15 cellular contexts compared by ENCODE assay signal in the genomic region with DNA sequence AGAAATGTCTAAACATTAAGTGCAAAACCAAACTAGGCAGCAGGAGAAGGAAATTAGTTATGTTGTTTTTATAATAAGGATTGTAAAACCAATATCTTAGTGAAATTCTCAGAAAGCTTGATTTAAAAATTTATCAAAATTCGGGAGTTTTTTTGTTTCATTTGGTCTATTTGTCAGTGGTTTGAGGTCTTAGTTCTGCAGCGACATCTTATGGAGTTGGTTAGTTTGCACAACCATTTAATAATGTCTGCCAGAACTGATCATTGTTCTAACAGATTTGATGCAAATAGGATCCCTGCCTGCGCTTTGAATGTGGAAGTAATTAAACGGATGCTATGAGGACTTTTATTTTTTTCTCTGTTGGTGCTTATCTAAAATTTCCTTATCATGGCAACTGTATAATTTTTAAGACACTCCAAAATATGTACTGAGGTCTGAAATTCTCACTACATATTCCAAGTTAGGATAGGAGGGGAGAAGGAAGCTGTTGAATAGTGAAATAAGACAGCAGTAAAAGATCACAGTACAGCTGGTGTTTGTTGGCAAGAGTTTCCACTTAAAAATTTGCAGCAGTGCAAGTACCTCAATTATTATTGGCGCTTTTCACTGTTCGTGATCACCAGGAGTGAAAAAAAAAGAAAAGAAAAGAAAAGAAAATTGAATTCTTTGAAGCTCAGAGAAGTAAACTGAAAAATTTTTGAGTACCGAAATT.
DNase-seq lines count a peak whose midpoint lies in the region; ATAC-seq and TF ChIP-seq lines count a peak whose summit lies in the region.
"Had no signal": no experiment of that assay in that cellular context is flagged by ENCODE, and none has a peak within 500 bp of the region (broad histone marks: within the 10 kb centered on the region; RNA-seq: fewer than 3 reads in every experiment).

No MANE protein-coding gene starts in this region.

- no peaks in the 10 kb centered on the region for H3K36me3 ChIP-seq in BJ (ENCODE audit: control insufficient read depth, insufficient read depth, low read length)
- H3K36me3 ChIP-seq in IMR-90 (ENCODE audit: control insufficient read depth, insufficient read depth, low read length) = no peaks in the 10 kb centered on the region
- H3K36me3 ChIP-seq: ascending aorta, neural progenitor cell, Peyer's patch had no signal

- POLR2A ChIA-PET in BJ (lab: Charles Lee) = no interaction called here
- POLR2A ChIA-PET in IMR-90 (lab: Charles Lee; ENCODE audit: unreplicated experiment) = no interaction called here

- TF ChIP-seq CTCF in BJ (IDR thresholded peaks at IDR 0.05; ENCODE audit: insufficient read depth, low read depth, low read length) (peak; percentile 39; the same call in 1 of the 2 replicates), IMR-90 (conservative IDR thresholded peaks at IDR 0.05; ENCODE audit: low read depth, low read length) (0 out of 2 replicates have a peak, but pooled peaks have one; percentile 4), VCaP (conservative IDR thresholded peaks at IDR 0.05) (peak; percentile 41)

- ATAC-seq in IMR-90 (ENCODE audit: low read depth) (no peak), HG02798 (IDR thresholded peaks at IDR 0.05; ENCODE audit: poor library complexity, unreplicated experiment) (no peak), GM18861 (IDR thresholded peaks at IDR 0.05; ENCODE audit: unreplicated experiment) (no peak)
- ATAC-seq: esophagus mucosa; HCT116; stimulated activated memory B cell treated with anti-CD40 and anti-IgM and Interleukin-4, amounts not matched to agents 10 μg/mL and 1 μg/mL and 100 μg/mL, for 72 hours had no signal

- no peaks in the 10 kb centered on the region for H3K79me1 ChIP-seq in IMR-90 (ENCODE audit: low read depth in 1 of 2, low read length in 2 of 2)

- H2AK5ac ChIP-seq in IMR-90 (ENCODE audit: low read depth, low read length) = no peak overlapping the region

- no peak for TF ChIP-seq RAD21 in IMR-90 (IDR thresholded peaks at IDR 0.05; ENCODE audit: low read length)

- no peaks in the 10 kb centered on the region for H3K9me1 ChIP-seq in IMR-90 (ENCODE audit: insufficient read depth, low read length)

- no peak overlapping the region for H2BK15ac ChIP-seq in IMR-90 (ENCODE audit: low read depth, low read length)

- H4K91ac ChIP-seq in IMR-90 (ENCODE audit: insufficient read depth, low read depth, low read length) = no peak overlapping the region

- TF ChIP-seq POLR2A in IMR-90 (IDR thresholded peaks at IDR 0.05; ENCODE audit: low read depth, low read length) = no peak

- in situ Hi-C loops in IMR-90 (cut with MboI; ENCODE audit: low sequenced_read_pairs) = no loop called here

- DNase-seq in BJ (ENCODE audit: low read depth) = no peak
- DNase-seq in IMR-90 = no peak
- peak; percentile 40 for DNase-seq in medulla oblongata (ENCODE audit: extremely low spot score)
- no peak for DNase-seq in HUDEP-2 (lab: John Stamatoyannopoulos, UW; ENCODE audit: unreplicated experiment in 76 of 76)
- DNase-seq in DMS153 (lab: John Stamatoyannopoulos, UW) = no peak
- DNase-seq: MV-4-11, Peyer's patch had no signal

- BruUV-seq in IMR-90 (replicated peaks; lab: Mats Ljungman, UMichigan) = no TSS peak

- H3K23ac ChIP-seq in IMR-90 (ENCODE audit: low read depth, low read length) = no peak overlapping the region

- intact Hi-C loops in IMR-90 (cut with micrococcal nuclease) = no loop called here

- no peak overlapping the region for H2BK20ac ChIP-seq in IMR-90 (ENCODE audit: low read depth, low read length)

- H3K27me3 ChIP-seq in BJ (ENCODE audit: control insufficient read depth, insufficient read depth, low read length) = no peaks in the 10 kb centered on the region
- no peaks in the 10 kb centered on the region for H3K27me3 ChIP-seq in IMR-90 (ENCODE audit: control insufficient read depth, insufficient read depth, low read length)
- H3K27me3 ChIP-seq: ascending aorta, neural progenitor cell, Peyer's patch had no signal

- H3K27ac ChIP-seq in IMR-90 (ENCODE audit: insufficient read depth, low read length) (no peak overlapping the region), VCaP (no peak overlapping the region)
- H3K27ac ChIP-seq: ascending aorta, neural progenitor cell, Peyer's patch had no signal

- H4K5ac ChIP-seq in IMR-90 (ENCODE audit: low read depth, low read length) = no peak overlapping the region

- no peak overlapping the region for H2AK9ac ChIP-seq in IMR-90 (replicated peaks; ENCODE audit: low read depth, low read length, poor library complexity)

- WGBS in IMR-90 (ENCODE audit: extremely low coverage in 2 of 2, insufficient read length in 1 of 2), 2 experiments = no CpG with 5 or more reads among the region's 7 CpGs

- CTCF ChIA-PET in BJ (lab: Yijun Ruan, JAX) = interaction anchor here (0.6 to 1.1 kb wide), 2 partner anchors 10 to 677 kb away, joined by 3 read pairs; no protein-coding TSS in a partner anchor
- CTCF ChIA-PET in IMR-90 (lab: Yijun Ruan, JAX) = no interaction called here

- H3K4me3 ChIP-seq in BJ (ENCODE audit: low read depth, low read length) = no peak overlapping the region
- H3K4me3 ChIP-seq in IMR-90 (ENCODE audit: insufficient read depth, low read depth, low read length) = no peak overlapping the region
- H3K4me3 ChIP-seq: ascending aorta, neural progenitor cell, Peyer's patch had no signal

- no peak overlapping the region for H3K9ac ChIP-seq in IMR-90 (ENCODE audit: low read depth, low read length)
- H3K9ac ChIP-seq: neural progenitor cell had no signal

- H2BK5ac ChIP-seq in IMR-90 (ENCODE audit: low read depth, low read length, poor library complexity, severe bottlenecking) = no peak overlapping the region

- H3K9me3 ChIP-seq in IMR-90 (ENCODE audit: control insufficient read depth, insufficient read depth, low read length) = no peaks in the 10 kb centered on the region
- H3K9me3 ChIP-seq: ascending aorta, Peyer's patch had no signal

- no peaks in the 10 kb centered on the region for H3K4me1 ChIP-seq in IMR-90 (ENCODE audit: control insufficient read depth, insufficient read depth, low read length)
- H3K4me1 ChIP-seq: ascending aorta, neural progenitor cell, Peyer's patch had no signal

- no peak overlapping the region for H3K56ac ChIP-seq in IMR-90 (ENCODE audit: extremely low read depth, insufficient read depth, low read length)

- H3K4me2 ChIP-seq in IMR-90 (ENCODE audit: low read depth, low read length) = no peak overlapping the region
- H3K4me2 ChIP-seq: neural progenitor cell had no signal

- H2BK120ac ChIP-seq in IMR-90 (ENCODE audit: low read depth, low read length) = no peak overlapping the region

- H3K18ac ChIP-seq in IMR-90 (ENCODE audit: low read depth, low read length) = no peak overlapping the region

- H3K4ac ChIP-seq in IMR-90 (ENCODE audit: low read depth, low read length) = no peak overlapping the region

- no peak overlapping the region for H3K14ac ChIP-seq in IMR-90 (replicated peaks; ENCODE audit: low read depth, low read length)

- no peak overlapping the region for H4K8ac ChIP-seq in IMR-90 (ENCODE audit: low read depth in 2 of 2, low read length in 2 of 2)

- dilution Hi-C loops in IMR-90 (cut with HindIII; ENCODE audit: low sequenced_read_pairs, unreplicated experiment) = no loop called here

- no peaks in the 10 kb centered on the region for H4K20me1 ChIP-seq in IMR-90 (ENCODE audit: insufficient read depth, low read length)

- H2AFZ ChIP-seq in IMR-90 (replicated peaks; ENCODE audit: low read length, poor library complexity) = no peak overlapping the region
- H2AFZ ChIP-seq: neural progenitor cell had no signal

TF ChIP-seq in IMR-90, 13 proteins besides CTCF, POLR2A, EP300 and RAD21:
- no peak for TF ChIP-seq USF2 (IDR thresholded peaks at IDR 0.05; ENCODE audit: low read depth, low read length)
- no peak for TF ChIP-seq CEBPB (IDR thresholded peaks at IDR 0.05; ENCODE audit: low read depth, low read length)
- no peak for TF ChIP-seq MAFK (IDR thresholded peaks at IDR 0.05; ENCODE audit: low read depth, low read length)
- TF ChIP-seq NFE2L2 (IDR thresholded peaks at IDR 0.05; ENCODE audit: low read depth, low read length) = no peak
- TF ChIP-seq MXI1 (IDR thresholded peaks at IDR 0.05; ENCODE audit: borderline replicate concordance, low read depth, low read length) = no peak
- TF ChIP-seq, protein P1, sequence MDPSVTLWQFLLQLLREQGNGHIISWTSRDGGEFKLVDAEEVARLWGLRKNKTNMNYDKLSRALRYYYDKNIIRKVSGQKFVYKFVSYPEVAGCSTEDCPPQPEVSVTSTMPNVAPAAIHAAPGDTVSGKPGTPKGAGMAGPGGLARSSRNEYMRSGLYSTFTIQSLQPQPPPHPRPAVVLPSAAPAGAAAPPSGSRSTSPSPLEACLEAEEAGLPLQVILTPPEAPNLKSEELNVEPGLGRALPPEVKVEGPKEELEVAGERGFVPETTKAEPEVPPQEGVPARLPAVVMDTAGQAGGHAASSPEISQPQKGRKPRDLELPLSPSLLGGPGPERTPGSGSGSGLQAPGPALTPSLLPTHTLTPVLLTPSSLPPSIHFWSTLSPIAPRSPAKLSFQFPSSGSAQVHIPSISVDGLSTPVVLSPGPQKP (IDR thresholded peaks at IDR 0.05; ENCODE audit: borderline replicate concordance, low read depth, low read length) = no peak
- no peak for TF ChIP-seq RCOR1 (IDR thresholded peaks at IDR 0.05; ENCODE audit: insufficient replicate concordance, low read length)
- no peak for TF ChIP-seq FOS (IDR thresholded peaks at IDR 0.05; ENCODE audit: low read depth, low read length)
- TF ChIP-seq SMC3 (IDR thresholded peaks at IDR 0.05; ENCODE audit: low read depth, low read length) = no peak
- no peak for TF ChIP-seq RFX5 (IDR thresholded peaks at IDR 0.05; ENCODE audit: low read depth, low read length)
- TF ChIP-seq MAZ (IDR thresholded peaks at IDR 0.05; ENCODE audit: borderline replicate concordance, low read depth, low read length) = no peak
- no peak for TF ChIP-seq BHLHE40 (IDR thresholded peaks at IDR 0.05; ENCODE audit: low read depth, low read length)
- no peak for TF ChIP-seq CHD1 (IDR thresholded peaks at IDR 0.05; ENCODE audit: low read depth, low read length)
